In genomic region chr6:41937881-41938574, GRCh38 we compare ENCODE assay signal across 9 cellular contexts. TPM values are rescaled to one million over a fixed set of nuclear protein-coding genes. Genes with fewer than 3 reads are reported as not detected.
DNase-seq lines count a peak whose midpoint lies in the region; ATAC-seq lines count a peak whose summit lies in the region.
"Had no signal": no experiment of that assay in that cellular context is flagged by ENCODE, and none has a peak within 500 bp of the region (broad histone marks: within the 10 kb centered on the region; RNA-seq: fewer than 3 reads in every experiment).

No MANE protein-coding gene starts in this region.

- H3K4me3 Mint-ChIP-seq in T-cell, result peak overlapping the region; percentile 81 to 93 (median 87)
- peak overlapping the region; percentile 39 for H3K4me3 Mint-ChIP-seq in dendritic cell treated with granulocyte-macrophage colony-stimulating factor and Interleukin-4, amounts not matched to agents 40 ng/mL and 50 ng/mL, for 4 days

- intact Hi-C loops in dendritic cell treated with granulocyte-macrophage colony-stimulating factor and Interleukin-4, amounts not matched to agents 40 ng/mL and 50 ng/mL, for 4 days (cut with micrococcal nuclease), result loop anchor here (2.0 to 5.0 kb wide), 4 partner anchors 17 to 104 kb away; partner anchors contain the start of genes BYSL, MED20 and USP49

- POLR2A ChIA-PET in T-cell (lab: Charles Lee), result no interaction called here

- peaks cover 70 to 78% (median 78%) of the 10 kb centered on the region in 3 donors for H3K4me1 Mint-ChIP-seq in T-cell
- peaks cover 75% of the 10 kb centered on the region for H3K4me1 Mint-ChIP-seq in dendritic cell treated with granulocyte-macrophage colony-stimulating factor and Interleukin-4, amounts not matched to agents 40 ng/mL and 50 ng/mL, for 4 days (ENCODE audit: low read depth)

- ATAC-seq in T-cell (replicated peaks in 1 of 4) (peak; percentile 37 to 54 (median 44)), HG02678 (IDR thresholded peaks at IDR 0.05; ENCODE audit: unreplicated experiment) (no peak)

- peaks cover 21% of the 10 kb centered on the region for H3K36me3 Mint-ChIP-seq in T-cell
- H3K36me3 Mint-ChIP-seq in dendritic cell treated with granulocyte-macrophage colony-stimulating factor and Interleukin-4, amounts not matched to agents 40 ng/mL and 50 ng/mL, for 4 days (ENCODE audit: low read depth), result peaks cover 74% of the 10 kb centered on the region

- H3K27me3 ChIP-seq in rectal smooth muscle tissue (ENCODE audit: control insufficient read depth, insufficient read depth, low read length), result no peaks in the 10 kb centered on the region

- H3K9ac ChIP-seq in rectal smooth muscle tissue (ENCODE audit: low read length), result no peak overlapping the region

- H3K4me3 ChIP-seq in Jurkat, Clone E6-1 (ENCODE audit: low read length), result peak overlapping the region; percentile 97
- H3K4me3 ChIP-seq in rectal smooth muscle tissue (ENCODE audit: low read length), result peak overlapping the region; percentile 9

- no peaks in the 10 kb centered on the region for H3K9me3 Mint-ChIP-seq in T-cell
- no peaks in the 10 kb centered on the region for H3K9me3 Mint-ChIP-seq in dendritic cell treated with granulocyte-macrophage colony-stimulating factor and Interleukin-4, amounts not matched to agents 40 ng/mL and 50 ng/mL, for 4 days

- peak; percentile 92 for DNase-seq in Jurkat, Clone E6-1 (ENCODE audit: low read depth, low spot score)
- peak; percentile 42 to 78 (median 66) for DNase-seq in T-cell
- no peak for DNase-seq in pons (ENCODE audit: low spot score)
- no peak for DNase-seq in NCI-H1436 (lab: John Stamatoyannopoulos, UW)
- no peak for DNase-seq in hypothalamus (lab: John Stamatoyannopoulos, UW)
- DNase-seq: NCI-H187 treated with DMSO at 0.1 percent for 48 hours had no signal

- H3K27ac ChIP-seq in rectal smooth muscle tissue (ENCODE audit: low read depth, low read length), result no peak overlapping the region

- peaks cover 7% of the 10 kb centered on the region for H3K36me3 ChIP-seq in rectal smooth muscle tissue (ENCODE audit: control insufficient read depth, insufficient read depth, low read length)

- peak overlapping the region; percentile 89 to 92 for H3K27ac Mint-ChIP-seq in T-cell
- H3K27ac Mint-ChIP-seq in dendritic cell treated with granulocyte-macrophage colony-stimulating factor and Interleukin-4, amounts not matched to agents 40 ng/mL and 50 ng/mL, for 4 days, result peak overlapping the region; percentile 90

- H3K27me3 Mint-ChIP-seq in T-cell, result no peaks in the 10 kb centered on the region
- H3K27me3 Mint-ChIP-seq in dendritic cell treated with granulocyte-macrophage colony-stimulating factor and Interleukin-4, amounts not matched to agents 40 ng/mL and 50 ng/mL, for 4 days, result no peaks in the 10 kb centered on the region

- CTCF ChIA-PET in T-cell (lab: Charles Lee), result interaction anchor here (0.8 to 3.8 kb wide), 9 partner anchors 17 to 152 kb away, joined by 3 to 26 read pairs (median 5); partner anchors contain the start of genes BYSL (in 1 of the 2) and MED20 (in 1 of the 2)

- peaks cover 19% of the 10 kb centered on the region for H3K4me1 ChIP-seq in rectal smooth muscle tissue (ENCODE audit: control insufficient read depth, insufficient read depth, low read length)

RNA-seq across cellular contexts. Expression of gene CCND3, which starts 3.6 kb away (rescaled TPM):
- 382 TPM for polyA plus RNA-seq in Jurkat, Clone E6-1 (2012; ENCODE audit: insufficient read depth, insufficient read length)
- total RNA-seq in T-cell, result 100 to 1,000 TPM; 265 to 532 (median 284) TPM

RNA-seq across cellular contexts. Expression of gene BYSL, which starts 16.7 kb away (rescaled TPM):
- 87.7 TPM for polyA plus RNA-seq in Jurkat, Clone E6-1 (2012; ENCODE audit: insufficient read depth, insufficient read length)
- 10 to 100 TPM in 3 of 5 donors, 1 to 10 TPM in 2; 3.5 to 20.5 (median 15.0) TPM for total RNA-seq in T-cell

RNA-seq across cellular contexts. Expression of gene MED20, which starts 17.1 kb away (rescaled TPM):
- 36.1 TPM for polyA plus RNA-seq in Jurkat, Clone E6-1 (2012; ENCODE audit: insufficient read depth, insufficient read length)
- total RNA-seq in T-cell, result 10 to 100 TPM in 3 of 5 donors, 1 to 10 TPM in 2; 5.4 to 12.1 (median 11.1) TPM

RNA-seq across cellular contexts. Expression of gene USP49, which starts 42.9 kb away (rescaled TPM):
- 28.3 TPM for polyA plus RNA-seq in Jurkat, Clone E6-1 (2012; ENCODE audit: insufficient read depth, insufficient read length)
- total RNA-seq in T-cell, result 1 to 10 TPM; 2.5 to 5.2 (median 3.3) TPM

Comparison
In these comparisons a context has a peak if more than half of its experiments do, and no peak if none do; other contexts are left out.
1. DNase-seq: peak in Jurkat, Clone E6-1 (single experiment) and T-cell (34 of 34); none in pons (single experiment), NCI-H1436 (single experiment) and hypothalamus (0 of 51).